ENCODE assay signal across 12 cellular contexts in the genomic region with DNA sequence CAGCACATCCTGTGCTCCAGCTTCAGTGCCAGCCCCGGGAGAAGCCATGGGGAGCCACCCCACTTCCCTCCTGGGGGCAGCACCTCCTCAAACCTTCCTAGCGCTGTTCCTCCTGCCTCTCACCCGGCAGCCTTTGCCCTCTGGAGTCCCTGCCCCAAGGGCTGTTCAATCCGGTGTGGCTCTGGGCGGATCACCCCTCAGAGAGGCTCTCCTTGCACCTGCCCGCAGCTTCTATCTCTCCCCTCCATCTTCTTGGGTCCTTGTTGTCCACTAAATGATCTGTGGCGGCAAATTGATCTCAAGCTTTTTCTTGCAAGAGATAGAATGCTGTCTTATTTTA. TPM values are rescaled to one million over a fixed set of nuclear protein-coding genes. Genes with fewer than 3 reads are reported as not detected.
DNase-seq lines count a peak whose midpoint lies in the region; ATAC-seq and TF ChIP-seq lines count a peak whose summit lies in the region.
"Had no signal": no experiment of that assay in that cellular context is flagged by ENCODE, and none has a peak within 500 bp of the region (broad histone marks: within the 10 kb centered on the region; RNA-seq: fewer than 3 reads in every experiment).

No MANE protein-coding gene starts in this region.

- no peak overlapping the region for H3K4me3 ChIP-seq in skeletal muscle satellite cell (ENCODE audit: low read length)
- H3K4me3 ChIP-seq: lung had no signal

- H3K9me3 Mint-ChIP-seq in activated CD4-positive, alpha-beta T cell treated with anti-CD3 and anti-CD28 coated beads for 36 hours (ENCODE audit: low read depth), result no peaks in the 10 kb centered on the region
- H3K9me3 Mint-ChIP-seq in activated B cell treated with CpG ODN at 0.5 μM for 24 hours, result no peaks in the 10 kb centered on the region
- H3K9me3 Mint-ChIP-seq in glutamatergic neuron (ENCODE audit: unreplicated experiment), result peaks cover 15% of the 10 kb centered on the region

- no peaks in the 10 kb centered on the region for H3K36me3 ChIP-seq in skeletal muscle satellite cell (ENCODE audit: insufficient read depth, low read length)

- H3K4me1 Mint-ChIP-seq in activated CD4-positive, alpha-beta T cell treated with anti-CD3 and anti-CD28 coated beads for 36 hours, result peaks cover 24% of the 10 kb centered on the region
- H3K4me1 Mint-ChIP-seq in activated B cell treated with CpG ODN at 0.5 μM for 24 hours, result peaks cover 25% of the 10 kb centered on the region
- peaks cover 12% of the 10 kb centered on the region for H3K4me1 Mint-ChIP-seq in glutamatergic neuron (ENCODE audit: low read depth, unreplicated experiment)

- peak overlapping the region; percentile 52 for H3K4me3 Mint-ChIP-seq in activated CD4-positive, alpha-beta T cell treated with anti-CD3 and anti-CD28 coated beads for 36 hours
- H3K4me3 Mint-ChIP-seq in activated B cell treated with CpG ODN at 0.5 μM for 24 hours, result peak overlapping the region; percentile 41
- peak overlapping the region; percentile 59 for H3K4me3 Mint-ChIP-seq in glutamatergic neuron (ENCODE audit: unreplicated experiment)

- CTCF ChIA-PET in activated CD4-positive, alpha-beta T cell treated with anti-CD3 and anti-CD28 coated beads for 36 hours (lab: Charles Lee), result interaction anchor here (0.9 to 4.3 kb wide), 4 partner anchors 11 to 370 kb away, joined by 4 to 28 read pairs (median 6); no protein-coding TSS in a partner anchor
- CTCF ChIA-PET in activated B cell treated with CpG ODN at 0.5 μM for 24 hours (lab: Charles Lee), result interaction anchor here (2.1 to 2.3 kb wide), 2 partner anchors 16 to 371 kb away, joined by 9 to 11 read pairs; no protein-coding TSS in a partner anchor

- H3K27me3 ChIP-seq in skeletal muscle satellite cell (ENCODE audit: control insufficient read depth, insufficient read depth, low read length), result no peaks in the 10 kb centered on the region

- TF ChIP-seq CTCF in activated B cell treated with CpG ODN at 0.5 μM for 24 hours (IDR thresholded peaks at IDR 0.05), result no peak
- TF ChIP-seq CTCF in glutamatergic neuron (IDR thresholded peaks at IDR 0.05; ENCODE audit: partially characterized antibody, unreplicated experiment), result no peak

- no peak for DNase-seq in activated CD4-positive, alpha-beta T cell treated with anti-CD3 and anti-CD28 coated beads for 36 hours
- no peak for DNase-seq in activated CD4-positive, alpha-beta T cell treated with anti-CD3 and anti-CD28 coated beads, Interleukin-2, amount 50 U/mL, for 4 hours
- DNase-seq in activated B cell treated with CpG ODN at 0.5 μM for 24 hours, result no peak
- no peak for DNase-seq in glutamatergic neuron
- DNase-seq in NK-92 (lab: John Stamatoyannopoulos, UW; ENCODE audit: unreplicated experiment), result no peak
- DNase-seq: activated effector memory CD4-positive, alpha-beta T cell treated with anti-CD3 and anti-CD28 coated beads, Interleukin-2, amount 50 U/mL, for 16 hours; GF-D8; NCI-H1694 had no signal

- peak overlapping the region; percentile 12 for H3K4me2 ChIP-seq in skeletal muscle satellite cell (ENCODE audit: low read length)

- H3K27me3 Mint-ChIP-seq in activated CD4-positive, alpha-beta T cell treated with anti-CD3 and anti-CD28 coated beads for 36 hours, result no peaks in the 10 kb centered on the region
- no peaks in the 10 kb centered on the region for H3K27me3 Mint-ChIP-seq in activated B cell treated with CpG ODN at 0.5 μM for 24 hours
- peaks cover 19% of the 10 kb centered on the region for H3K27me3 Mint-ChIP-seq in glutamatergic neuron (ENCODE audit: unreplicated experiment)

- POLR2A ChIA-PET in activated CD4-positive, alpha-beta T cell treated with anti-CD3 and anti-CD28 coated beads for 36 hours (lab: Charles Lee), result no interaction called here
- POLR2A ChIA-PET in activated B cell treated with CpG ODN at 0.5 μM for 24 hours (lab: Charles Lee), result interaction anchor here (2.3 to 2.6 kb wide), 2 partner anchors 11 to 26 kb away, joined by 14 to 16 read pairs; a partner anchor contains a TSS

- peaks cover 12% of the 10 kb centered on the region for H3K36me3 Mint-ChIP-seq in activated CD4-positive, alpha-beta T cell treated with anti-CD3 and anti-CD28 coated beads for 36 hours (ENCODE audit: low read depth)
- H3K36me3 Mint-ChIP-seq in activated B cell treated with CpG ODN at 0.5 μM for 24 hours (ENCODE audit: low read depth), result peaks cover 1% of the 10 kb centered on the region
- peaks cover 14% of the 10 kb centered on the region for H3K36me3 Mint-ChIP-seq in glutamatergic neuron (ENCODE audit: unreplicated experiment)

- H3K4me1 ChIP-seq in skeletal muscle satellite cell (ENCODE audit: control insufficient read depth, insufficient read depth, low read length), result peaks cover 26% of the 10 kb centered on the region

- no peaks in the 10 kb centered on the region for H3K9me3 ChIP-seq in skeletal muscle satellite cell (replicated peaks; ENCODE audit: low read length)

- no peak overlapping the region for H3K9ac ChIP-seq in skeletal muscle satellite cell (ENCODE audit: low read depth, low read length)

- H3K27ac Mint-ChIP-seq in activated CD4-positive, alpha-beta T cell treated with anti-CD3 and anti-CD28 coated beads for 36 hours, result peak overlapping the region; percentile 19
- H3K27ac Mint-ChIP-seq in activated B cell treated with CpG ODN at 0.5 μM for 24 hours, result no peak overlapping the region
- peak overlapping the region; percentile 50 for H3K27ac Mint-ChIP-seq in glutamatergic neuron (ENCODE audit: unreplicated experiment)

- intact Hi-C loops in activated CD4-positive, alpha-beta T cell treated with anti-CD3 and anti-CD28 coated beads for 36 hours (cut with DNase I, micrococcal nuclease), result no loop called here
- intact Hi-C loops in activated B cell treated with CpG ODN at 0.5 μM for 24 hours (cut with micrococcal nuclease), result loop anchor here (5.0 kb wide), 2 partner anchors 154 to 601 kb away; a partner anchor contains a TSS

- no peak for ATAC-seq in activated CD4-positive, alpha-beta T cell treated with anti-CD3 and anti-CD28 coated beads for 36 hours
- ATAC-seq in activated B cell treated with CpG ODN at 0.5 μM for 24 hours (ENCODE audit: low read depth) (no peak), GM21528 (IDR thresholded peaks at IDR 0.05; ENCODE audit: low FRiP score, unreplicated experiment) (no peak), GM18502 (IDR thresholded peaks at IDR 0.05; ENCODE audit: poor library complexity, unreplicated experiment) (no peak)

RNA-seq across cellular contexts. Expression of a gene that starts 18.1 kb away (rescaled TPM):
- total RNA-seq in activated CD4-positive, alpha-beta T cell treated with anti-CD3 and anti-CD28 coated beads for 36 hours, result under 1 TPM; 0.21 to 0.53 TPM
- total RNA-seq in activated B cell treated with CpG ODN at 0.5 μM for 24 hours (1.1 and 1.4 TPM in 2 replicates), glutamatergic neuron (ENCODE audit: unreplicated experiment) (391 TPM)
- total RNA-seq in skeletal muscle satellite cell (2012; rRNA removed), result 0.51 and 1.3 TPM in 2 replicates

RNA-seq across cellular contexts. Expression of a gene that starts 25.6 kb away (rescaled TPM):
- 1 to 10 TPM; 3.1 to 3.7 TPM for total RNA-seq in activated CD4-positive, alpha-beta T cell treated with anti-CD3 and anti-CD28 coated beads for 36 hours
- total RNA-seq in activated B cell treated with CpG ODN at 0.5 μM for 24 hours, result 0.42 and 0.54 TPM in 2 replicates
- 1.2 TPM for total RNA-seq in glutamatergic neuron (ENCODE audit: unreplicated experiment)
- 11.8 and 15.5 TPM in 2 replicates for total RNA-seq in skeletal muscle satellite cell (2012; rRNA removed)

Comparison
In these comparisons a context has a peak if more than half of its experiments do, and no peak if none do; other contexts are left out.
1. RNA of a gene that starts 18.1 kb away (total RNA-seq): 391 TPM in glutamatergic neuron (single experiment); 1.1 to 1.4 TPM in activated B cell treated with CpG ODN at 0.5 μM for 24 hours and 0.21 to 0.53 TPM in activated CD4-positive, alpha-beta T cell treated with anti-CD3 and anti-CD28 coated beads for 36 hours; every median in the first group is over 100 times any median in the second.
2. Peak in every context shown above with its lines, with median percentiles within 50 percentile points of each other: H3K4me3 Mint-ChIP-seq.